Comparison of ENCODE assay signal across 9 cellular contexts in genomic region chr16:56401482-56401881, GRCh38. TPM values are rescaled to one million over a fixed set of nuclear protein-coding genes. Genes with fewer than 3 reads are reported as not detected.
DNase-seq lines count a peak whose midpoint lies in the region; ATAC-seq and TF ChIP-seq lines count a peak whose summit lies in the region.
"Had no signal": no experiment of that assay in that cellular context is flagged by ENCODE, and none has a peak within 500 bp of the region (broad histone marks: within the 10 kb centered on the region; RNA-seq: fewer than 3 reads in every experiment).

No MANE protein-coding gene starts in this region.

- H2BK12ac ChIP-seq in mesenchymal stem cell (ENCODE audit: low read length in 2 of 2), result no peak overlapping the region

- H3K4me1 Mint-ChIP-seq in CD8-positive, alpha-beta T cell (ENCODE audit: low read depth), result peaks cover 2% of the 10 kb centered on the region

- H3K9me3 Mint-ChIP-seq in CD8-positive, alpha-beta T cell, result no peaks in the 10 kb centered on the region

- H3K9me3 ChIP-seq in CD8-positive, alpha-beta T cell (ENCODE audit: low read length), result no peaks in the 10 kb centered on the region
- no peaks in the 10 kb centered on the region for H3K9me3 ChIP-seq in mesenchymal stem cell (ENCODE audit: control insufficient read depth, low read length)

- intact Hi-C loops in CD8-positive, alpha-beta T cell (cut with DNase I, micrococcal nuclease), result no loop called here
- intact Hi-C loops in left colon (cut with DNase I, micrococcal nuclease), result no loop called here

- H4K8ac ChIP-seq in mesenchymal stem cell (ENCODE audit: low read length), result no peak overlapping the region

- H2AFZ ChIP-seq in mesenchymal stem cell (ENCODE audit: low read depth, low read length), result no peak overlapping the region

- no peak overlapping the region for H3K27ac ChIP-seq in CD8-positive, alpha-beta T cell (ENCODE audit: low read depth, low read length)
- H3K27ac ChIP-seq in mesenchymal stem cell (ENCODE audit: low read length, poor library complexity, severe bottlenecking), result no peak overlapping the region

- CTCF ChIA-PET in CD8-positive, alpha-beta T cell (lab: Charles Lee), result interaction anchor here (0.9 kb wide), 1 partner anchor 31 kb away, joined by 3 read pairs; no protein-coding TSS in a partner anchor
- CTCF ChIA-PET in HEK293T (lab: Yijun Ruan, JAX), result no interaction called here

- H3K4me1 ChIP-seq in CD8-positive, alpha-beta T cell (ENCODE audit: insufficient read depth, low read length), result no peaks in the 10 kb centered on the region
- H3K4me1 ChIP-seq in mesenchymal stem cell (ENCODE audit: control insufficient read depth, insufficient read depth, low read depth, low read length), result no peaks in the 10 kb centered on the region

- H4K91ac ChIP-seq in mesenchymal stem cell (ENCODE audit: low read length), result no peak overlapping the region

- H3K9ac ChIP-seq in mesenchymal stem cell (ENCODE audit: low read length), result no peak overlapping the region

- H3K4me3 Mint-ChIP-seq in CD8-positive, alpha-beta T cell, result no peak overlapping the region

- peaks cover 18% of the 10 kb centered on the region for H3K36me3 ChIP-seq in CD8-positive, alpha-beta T cell (ENCODE audit: insufficient read depth, low read length)
- peaks cover 25 to 76% of the 10 kb centered on the region in 2 experiments for H3K36me3 ChIP-seq in mesenchymal stem cell (ENCODE audit: control insufficient read depth in 1 of 2, insufficient read depth in 2 of 2, low read depth in 1 of 2, low read length in 2 of 2)

- H3K36me3 Mint-ChIP-seq in CD8-positive, alpha-beta T cell, result peaks cover 68% of the 10 kb centered on the region

- peak; percentile 48 for ATAC-seq in CD8-positive, alpha-beta T cell
- ATAC-seq in left colon (peak; percentile 92), GM21825 (IDR thresholded peaks at IDR 0.05; ENCODE audit: unreplicated experiment) (no peak), GM21447 (IDR thresholded peaks at IDR 0.05; ENCODE audit: unreplicated experiment) (no peak)
- no peak for ATAC-seq in activated CD4-positive, CD25-positive, alpha-beta regulatory T cell treated with anti-CD3 and anti-CD28 coated beads, Interleukin-2, amount 50 U/mL, for 24 hours

- H3K27me3 ChIP-seq in CD8-positive, alpha-beta T cell (ENCODE audit: insufficient read depth, low read length), result no peaks in the 10 kb centered on the region
- H3K27me3 ChIP-seq in mesenchymal stem cell (ENCODE audit: control insufficient read depth in 1 of 2, insufficient read depth in 1 of 2, low read length in 2 of 2), result no peaks in the 10 kb centered on the region

- no peak overlapping the region for H3K27ac Mint-ChIP-seq in CD8-positive, alpha-beta T cell

- no peak overlapping the region for H3K14ac ChIP-seq in mesenchymal stem cell (ENCODE audit: low read length in 2 of 2)

- H3K4ac ChIP-seq in mesenchymal stem cell (ENCODE audit: low read depth in 1 of 2, low read length in 2 of 2), result no peak overlapping the region

- no peak for TF ChIP-seq CTCF in CD8-positive, alpha-beta T cell (IDR thresholded peaks at IDR 0.05)

- peaks cover 15% of the 10 kb centered on the region for H3K79me1 ChIP-seq in mesenchymal stem cell (replicated peaks; ENCODE audit: low read length, poor library complexity, severe bottlenecking)

- no peak overlapping the region for H3K4me3 ChIP-seq in CD8-positive, alpha-beta T cell (ENCODE audit: low read depth, low read length)
- H3K4me3 ChIP-seq in mesenchymal stem cell (ENCODE audit: insufficient read depth in 1 of 2, low read depth in 1 of 2, low read length in 2 of 2), result no peak overlapping the region

- H3K23ac ChIP-seq in mesenchymal stem cell (ENCODE audit: low read length in 2 of 2), result no peak overlapping the region

- H2AK5ac ChIP-seq in mesenchymal stem cell (ENCODE audit: low read length, severe bottlenecking), result no peak overlapping the region

- no peak overlapping the region for H2BK15ac ChIP-seq in mesenchymal stem cell (ENCODE audit: low read depth, poor library complexity, severe bottlenecking)

- POLR2A ChIA-PET in CD8-positive, alpha-beta T cell (lab: Charles Lee), result interaction anchor here (1.7 kb wide), 1 partner anchor 50 kb away, joined by 4 read pairs; the partner anchor contains the start of genes NUDT21 and OGFOD1
- POLR2A ChIA-PET in HEK293T (lab: Yijun Ruan, JAX), result no interaction called here

- no peak for DNase-seq in CD8-positive, alpha-beta T cell
- DNase-seq in HEK293T (ENCODE audit: extremely low spot score), result peak; percentile 53
- DNase-seq in SK-N-DZ (ENCODE audit: low spot score), result peak; percentile 12
- DNase-seq in left colon, result no peak
- no peak for DNase-seq in mesenchymal stem cell
- DNase-seq: NCI-H1092 treated with DMSO at 0.1 percent for 48 hours had no signal

- no peak overlapping the region for H2BK5ac ChIP-seq in mesenchymal stem cell (ENCODE audit: low read depth, low read length, poor library complexity, severe bottlenecking)

- no peaks in the 10 kb centered on the region for H3K27me3 Mint-ChIP-seq in CD8-positive, alpha-beta T cell (ENCODE audit: low read depth)

- no peak overlapping the region for H3K4me2 ChIP-seq in mesenchymal stem cell (ENCODE audit: low read length, poor library complexity, severe bottlenecking)

- H2BK120ac ChIP-seq in mesenchymal stem cell (ENCODE audit: low read depth, low read length), result no peak overlapping the region

- no peak overlapping the region for H3K18ac ChIP-seq in mesenchymal stem cell (ENCODE audit: low read depth in 1 of 2, low read length in 2 of 2)

- WGBS in mesenchymal stem cell, result 90% methylated on average over 5 of the region's 5 CpGs

TF ChIP-seq in HEK293T, 16 proteins besides CTCF, POLR2A, EP300 and RAD21:
- no peak for TF ChIP-seq ZNF384 (IDR thresholded peaks at IDR 0.05)
- no peak for TF ChIP-seq NFRKB (IDR thresholded peaks at IDR 0.05)
- no peak for TF ChIP-seq TARDBP (IDR thresholded peaks at IDR 0.05)
- no peak for TF ChIP-seq CTBP1 (IDR thresholded peaks at IDR 0.05; ENCODE audit: borderline replicate concordance)
- no peak for TF ChIP-seq ELF4 (IDR thresholded peaks at IDR 0.05)
- no peak for TF ChIP-seq FOXM1 (IDR thresholded peaks at IDR 0.05; ENCODE audit: borderline replicate concordance)
- no peak for TF ChIP-seq SP1 (IDR thresholded peaks at IDR 0.05)
- no peak for TF ChIP-seq FOXK2 (IDR thresholded peaks at IDR 0.05)
- no peak for TF ChIP-seq LEF1 (IDR thresholded peaks at IDR 0.05; ENCODE audit: borderline replicate concordance)
- TF ChIP-seq HDGF (IDR thresholded peaks at IDR 0.05; ENCODE audit: borderline replicate concordance), result no peak
- TF ChIP-seq FOXA1 (IDR thresholded peaks at IDR 0.05), result no peak
- no peak for TF ChIP-seq PKNOX1 (IDR thresholded peaks at IDR 0.05)

RNA-seq across cellular contexts. Expression of gene AMFR, which starts 23.9 kb away (rescaled TPM):
- 10 to 100 TPM; 75.4 to 76.4 TPM for total RNA-seq in CD8-positive, alpha-beta T cell
- 43.9 and 50.9 TPM in 2 replicates for polyA plus RNA-seq in SK-N-DZ (2014; cell fraction: cytosol; rRNA removed)
- polyA plus RNA-seq in SK-N-DZ (2014; cell fraction: nucleus; rRNA removed), result 26.5 and 38.2 TPM in 2 replicates
- 100 to 1,000 TPM in 1 of 2 donors, 10 to 100 TPM in 1; 87.2 to 111 TPM for total RNA-seq in left colon
- polyA plus RNA-seq in mesenchymal stem cell (2013, experiment 1 of 2), result 39.4 TPM
- polyA plus RNA-seq in mesenchymal stem cell (2013, experiment 2 of 2), result 38.6 TPM

RNA-seq across cellular contexts. Expression of gene NUDT21, which starts 49.6 kb away (rescaled TPM):
- 100 to 1,000 TPM in 1 of 2 experiments, 10 to 100 TPM in 1; 99.1 to 106 TPM for total RNA-seq in CD8-positive, alpha-beta T cell
- polyA plus RNA-seq in SK-N-DZ (2014; cell fraction: cytosol; rRNA removed), result 178 and 181 TPM in 2 replicates
- 75.6 and 80.7 TPM in 2 replicates for polyA plus RNA-seq in SK-N-DZ (2014; cell fraction: nucleus; rRNA removed)
- 10 to 100 TPM; 68.5 to 77.9 TPM for total RNA-seq in left colon
- polyA plus RNA-seq in mesenchymal stem cell (2013, experiment 1 of 2), result 85.6 TPM
- 81.3 TPM for polyA plus RNA-seq in mesenchymal stem cell (2013, experiment 2 of 2)

RNA-seq across cellular contexts. Expression of gene OGFOD1, which starts 49.9 kb away (rescaled TPM):
- 10 to 100 TPM; 17.0 to 21.5 TPM for total RNA-seq in CD8-positive, alpha-beta T cell
- polyA plus RNA-seq in SK-N-DZ (2014; cell fraction: cytosol; rRNA removed), result 90.0 and 153 TPM in 2 replicates
- 32.6 and 38.4 TPM in 2 replicates for polyA plus RNA-seq in SK-N-DZ (2014; cell fraction: nucleus; rRNA removed)
- total RNA-seq in left colon, result 10 to 100 TPM; 15.9 to 16.5 TPM
- 47.5 TPM for polyA plus RNA-seq in mesenchymal stem cell (2013, experiment 1 of 2)
- polyA plus RNA-seq in mesenchymal stem cell (2013, experiment 2 of 2), result 49.5 TPM

Comparison
In these comparisons a context has a peak if more than half of its experiments do, and no peak if none do; other contexts are left out.
1. ATAC-seq: peak in CD8-positive, alpha-beta T cell (single experiment) and left colon (single experiment); none in GM21825 (single experiment), GM21447 (single experiment) and activated CD4-positive, CD25-positive, alpha-beta regulatory T cell treated with anti-CD3 and anti-CD28 coated beads, Interleukin-2, amount 50 U/mL, for 24 hours (0 of 2).
2. DNase-seq: peak in HEK293T (single experiment) and SK-N-DZ (single experiment); none in CD8-positive, alpha-beta T cell (0 of 7), left colon (0 of 2) and mesenchymal stem cell (single experiment).